Comparison of ENCODE assay signal across 1 cellular context in the genomic region with DNA sequence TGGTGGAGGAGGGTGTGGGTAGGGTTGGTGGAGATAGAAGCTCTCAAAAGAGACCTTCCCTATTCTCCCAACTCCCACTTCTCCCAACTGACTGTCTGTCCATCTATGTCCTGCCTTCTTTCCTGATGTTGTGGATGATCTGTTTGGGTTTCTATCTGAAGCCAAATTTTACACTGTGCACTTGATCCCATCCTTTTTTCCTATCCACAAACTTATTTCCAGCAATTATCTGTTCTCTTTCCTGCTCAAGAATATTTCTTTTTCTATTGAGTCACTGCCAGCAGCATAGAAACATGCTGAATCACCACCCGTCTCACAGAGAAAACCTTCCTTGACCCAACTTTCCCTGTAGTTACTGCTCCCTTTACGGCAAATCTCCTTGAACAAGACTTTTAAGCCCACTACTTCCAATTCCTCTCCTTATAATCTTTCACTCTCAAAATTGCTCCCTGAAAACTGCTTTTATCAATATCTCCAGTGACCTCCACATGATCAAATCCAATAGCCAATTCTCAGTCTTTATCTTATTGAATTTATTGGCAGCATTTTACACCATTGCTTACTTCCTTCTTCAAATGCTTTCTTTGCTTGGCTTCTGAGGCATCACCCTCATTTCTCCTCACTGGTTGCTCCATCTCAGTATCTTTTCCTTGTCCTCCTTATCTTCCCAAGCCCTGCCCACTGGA.
TF ChIP-seq lines count a peak whose summit lies in the region.

No MANE protein-coding gene starts in this region.

TF ChIP-seq in K562, 482 proteins besides CTCF, POLR2A, EP300 and RAD21 (continued from another document):
- TF ChIP-seq, protein P1, sequence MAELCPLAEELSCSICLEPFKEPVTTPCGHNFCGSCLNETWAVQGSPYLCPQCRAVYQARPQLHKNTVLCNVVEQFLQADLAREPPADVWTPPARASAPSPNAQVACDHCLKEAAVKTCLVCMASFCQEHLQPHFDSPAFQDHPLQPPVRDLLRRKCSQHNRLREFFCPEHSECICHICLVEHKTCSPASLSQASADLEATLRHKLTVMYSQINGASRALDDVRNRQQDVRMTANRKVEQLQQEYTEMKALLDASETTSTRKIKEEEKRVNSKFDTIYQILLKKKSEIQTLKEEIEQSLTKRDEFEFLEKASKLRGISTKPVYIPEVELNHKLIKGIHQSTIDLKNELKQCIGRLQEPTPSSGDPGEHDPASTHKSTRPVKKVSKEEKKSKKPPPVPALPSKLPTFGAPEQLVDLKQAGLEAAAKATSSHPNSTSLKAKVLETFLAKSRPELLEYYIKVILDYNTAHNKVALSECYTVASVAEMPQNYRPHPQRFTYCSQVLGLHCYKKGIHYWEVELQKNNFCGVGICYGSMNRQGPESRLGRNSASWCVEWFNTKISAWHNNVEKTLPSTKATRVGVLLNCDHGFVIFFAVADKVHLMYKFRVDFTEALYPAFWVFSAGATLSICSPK (IDR thresholded peaks at IDR 0.05; ENCODE audit: borderline replicate concordance), result no peak
- TF ChIP-seq, protein P2, sequence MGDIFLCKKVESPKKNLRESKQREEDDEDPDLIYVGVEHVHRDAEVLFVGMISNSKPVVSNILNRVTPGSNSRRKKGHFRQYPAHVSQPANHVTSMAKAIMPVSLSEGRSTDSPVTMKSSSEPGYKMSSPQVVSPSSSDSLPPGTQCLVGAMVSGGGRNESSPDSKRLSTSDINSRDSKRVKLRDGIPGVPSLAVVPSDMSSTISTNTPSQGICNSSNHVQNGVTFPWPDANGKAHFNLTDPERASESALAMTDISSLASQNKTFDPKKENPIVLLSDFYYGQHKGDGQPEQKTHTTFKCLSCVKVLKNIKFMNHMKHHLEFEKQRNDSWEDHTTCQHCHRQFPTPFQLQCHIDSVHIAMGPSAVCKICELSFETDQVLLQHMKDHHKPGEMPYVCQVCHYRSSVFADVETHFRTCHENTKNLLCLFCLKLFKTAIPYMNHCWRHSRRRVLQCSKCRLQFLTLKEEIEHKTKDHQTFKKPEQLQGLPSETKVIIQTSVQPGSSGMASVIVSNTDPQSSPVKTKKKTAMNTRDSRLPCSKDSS (IDR thresholded peaks at IDR 0.05; ENCODE audit: low read depth, partially characterized antibody), result no peak
- TF ChIP-seq KLF1 (tag; IDR thresholded peaks at IDR 0.05) (no peak), HDAC3 (IDR thresholded peaks at IDR 0.05; ENCODE audit: borderline replicate concordance, partially characterized antibody) (no peak), KLF10 (CRISPR knock-in tag; IDR thresholded peaks at IDR 0.05) (no peak)
